ENCODE assay signal across 16 cellular contexts in genomic region chr17:35236821-35237220, GRCh38. TPM values are rescaled to one million over a fixed set of nuclear protein-coding genes. Genes with fewer than 3 reads are reported as not detected.
"Had no signal": no experiment of that assay in that cellular context is flagged by ENCODE, and none has a peak within 500 bp of the region (broad histone marks: within the 10 kb centered on the region; RNA-seq: fewer than 3 reads in every experiment).

No MANE protein-coding gene starts in this region.

- DNase-seq: activated CD4-positive, alpha-beta T cell treated with anti-CD3 and anti-CD28 coated beads for 36 hours; activated naive CD4-positive, alpha-beta T cell treated with anti-CD3 and anti-CD28 coated beads for 36 hours; mucosa of descending colon; occipital lobe; right lobe of liver; spleen; stimulated activated CD4-positive, alpha-beta T cell treated with anti-CD3 and anti-CD28 coated beads, Interleukin-1b, Interleukin-23, amount 100 ng/mL, for 48 hours; stimulated activated naive CD4-positive, alpha-beta T cell had no signal

- H3K27me3 Mint-ChIP-seq: activated CD4-positive, alpha-beta T cell treated with anti-CD3 and anti-CD28 coated beads for 36 hours had no signal

- H3K36me3 Mint-ChIP-seq: type B pancreatic cell had no signal

- H3K4me3 ChIP-seq: breast epithelium, mucosa of descending colon, right lobe of liver, spleen had no signal

- H3K27ac Mint-ChIP-seq: nephron, progenitor cell of endocrine pancreas, type B pancreatic cell had no signal

- H3K4me3 Mint-ChIP-seq: activated CD4-positive, alpha-beta T cell treated with anti-CD3 and anti-CD28 coated beads for 36 hours; activated naive CD4-positive, alpha-beta T cell treated with anti-CD3 and anti-CD28 coated beads for 36 hours; nephron; type B pancreatic cell had no signal

- ATAC-seq: activated CD4-positive, alpha-beta T cell treated with anti-CD3 and anti-CD28 coated beads for 36 hours; esophagus mucosa; mucosa of descending colon; right lobe of liver had no signal

- H3K9me3 Mint-ChIP-seq: activated naive CD4-positive, alpha-beta T cell treated with anti-CD3 and anti-CD28 coated beads for 36 hours; nephron; type B pancreatic cell had no signal

RNA-seq across cellular contexts. Expression of gene SLC35G3, which starts 42.6 kb away (rescaled TPM):
- total RNA-seq: activated CD4-positive, alpha-beta T cell treated with anti-CD3 and anti-CD28 coated beads for 36 hours; activated naive CD4-positive, alpha-beta T cell treated with anti-CD3 and anti-CD28 coated beads for 36 hours; breast epithelium; chondrocyte; dermis microvascular lymphatic vessel endothelial cell; esophagus mucosa; mucosa of descending colon; occipital lobe; progenitor cell of endocrine pancreas; right lobe of liver; spleen; T-helper 2 cell treated with Interferon-gamma antibody and Interleukin-4, amounts not matched to agents 100 ng/mL and 5 ng/mL, for 36 hours had no signal
